15 cellular contexts compared by ENCODE assay signal in the genomic region with DNA sequence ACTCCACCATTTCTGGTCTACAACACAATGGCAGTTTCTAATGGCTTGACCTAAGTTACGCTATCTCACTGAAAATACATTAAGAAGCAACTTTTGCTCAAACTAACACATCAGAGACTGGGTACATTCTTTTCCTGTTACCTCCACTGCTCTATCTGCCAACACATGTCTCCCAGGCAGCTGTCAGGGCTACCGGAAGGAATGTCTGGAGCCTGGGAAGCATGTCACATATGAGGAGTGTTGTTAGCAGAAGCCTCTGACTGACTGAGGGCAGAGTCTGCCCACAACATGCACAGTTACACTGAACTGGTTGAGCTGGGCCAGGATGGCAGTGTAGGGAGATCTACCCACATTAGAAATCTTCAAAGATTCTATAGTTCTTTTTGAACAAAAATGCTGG.
"Had no signal": no experiment of that assay in that cellular context is flagged by ENCODE, and none has a peak within 500 bp of the region (broad histone marks: within the 10 kb centered on the region; RNA-seq: fewer than 3 reads in every experiment).

No MANE protein-coding gene starts in this region.

- H3K36me3 ChIP-seq: upper lobe of right lung had no signal

- ATAC-seq: activated T-helper 17 cell treated with anti-CD3 and anti-CD28 coated beads, Interleukin-2, amount 50 U/mL, for 72 hours; SK-N-SH treated with all-trans-retinoic acid at 6 μM for 48 hours; stimulated activated naive CD8-positive, alpha-beta T cell treated with anti-CD3 and anti-CD28 coated beads, Interleukin-15, Interleukin-2, amounts not matched to agents 100 U/mL and 50 U/mL, for 24 hours; upper lobe of right lung; WTC11 had no signal

- H3K4me3 ChIP-seq: psoas muscle, sigmoid colon, upper lobe of right lung had no signal

- H3K4me1 ChIP-seq: psoas muscle, upper lobe of right lung had no signal

- H3K27me3 ChIP-seq: sigmoid colon, upper lobe of right lung had no signal

- DNase-seq: activated CD4-positive, alpha-beta T cell treated with anti-CD3 and anti-CD28 coated beads, Interleukin-2, amount 10 ng/mL, durations not matched to agents 24 days and 14 days; activated CD8-positive, alpha-beta memory T cell treated with anti-CD3 and anti-CD28 coated beads for 24 hours; activated T-cell treated with anti-CD3 and anti-CD28 coated beads for 4 hours; amygdala; hypothalamus; nephron progenitor cell; psoas muscle; sigmoid colon; stimulated activated CD4-positive, alpha-beta T cell treated with anti-CD3 and anti-CD28 coated beads, Interleukin-4, amount 100 ng/mL, for 1 hour; stimulated activated CD8-positive, alpha-beta memory T cell treated with anti-CD3 and anti-CD28 coated beads, Interleukin-4, amount 100 ng/mL, for 48 hours; stimulated activated naive CD8-positive, alpha-beta T cell treated with anti-CD3 and anti-CD28 coated beads, Interleukin-15, Interleukin-2, amounts not matched to agents 100 U/mL and 50 U/mL, for 24 hours; upper lobe of right lung had no signal

- H3K27ac ChIP-seq: psoas muscle, sigmoid colon, upper lobe of right lung had no signal
